In genomic region chr19:48806518-48806817, GRCh38 we compare ENCODE assay signal across 7 cellular contexts.
DNase-seq lines count a peak whose midpoint lies in the region; ATAC-seq lines count a peak whose summit lies in the region.
"Had no signal": no experiment of that assay in that cellular context is flagged by ENCODE, and none has a peak within 500 bp of the region (broad histone marks: within the 10 kb centered on the region; RNA-seq: fewer than 3 reads in every experiment).

No MANE protein-coding gene starts in this region.

- ATAC-seq in GM18502 (IDR thresholded peaks at IDR 0.05; ENCODE audit: poor library complexity, unreplicated experiment) (no peak), HG03135 (IDR thresholded peaks at IDR 0.05; ENCODE audit: unreplicated experiment) (no peak)

- DNase-seq in EH (ENCODE audit: low read depth) (peak; percentile 69), RPMI8226 (peak; percentile 12), iPS-NIHi11 (ENCODE audit: low spot score) (peak; percentile 82), NCI-H524 treated with DMSO at 0.1 percent for 48 hours (lab: John Stamatoyannopoulos, UW) (no peak)
- DNase-seq: NK-92 treated with Interleukin-12 subunit alpha and Interleukin-12 subunit beta, amount 100 ng/mL, for 24 hours had no signal
